Comparison of ENCODE assay signal across 22 cellular contexts in genomic region chr2:67945976-67946375, GRCh38.
DNase-seq lines count a peak whose midpoint lies in the region; ATAC-seq and TF ChIP-seq lines count a peak whose summit lies in the region.
"Had no signal": no experiment of that assay in that cellular context is flagged by ENCODE, and none has a peak within 500 bp of the region (broad histone marks: within the 10 kb centered on the region; RNA-seq: fewer than 3 reads in every experiment).

No MANE protein-coding gene starts in this region.

- DNase-seq in SK-N-SH (no peak), RPMI7951 (ENCODE audit: low read depth) (peak; percentile 59), kidney tubule cell (ENCODE audit: low spot score) (peak; percentile 33), WTC11 (ENCODE audit: low spot score) (no peak), HK-2 (ENCODE audit: unreplicated experiment) (no peak)
- no peak for DNase-seq in effector memory CD8-positive, alpha-beta T cell
- DNase-seq: activated CD4-positive, alpha-beta T cell treated with anti-CD3 and anti-CD28 coated beads for 48 hours; activated naive CD8-positive, alpha-beta T cell treated with anti-CD3 and anti-CD28 coated beads, Interleukin-2, amount 10 ng/mL, durations not matched to agents 7 days and 5 days; C1 segment of cervical spinal cord; colonic mucosa; GF-D8; hippocampal formation; lower lobe of right lung; NCI-H1694 treated with DMSO at 0.1 percent for 48 hours; NCI-H510A; T-cell; upper lobe of right lung had no signal

- no peak overlapping the region for H3K9ac ChIP-seq in SK-N-SH

- no peak overlapping the region for H3K4me2 ChIP-seq in SK-N-SH
- H3K4me2 ChIP-seq: GM23338 had no signal

- no peak for TF ChIP-seq CTCF in SK-N-SH (IDR thresholded peaks at IDR 0.05)
- TF ChIP-seq CTCF in WTC11 (IDR thresholded peaks at IDR 0.05), result no peak

- H3K4me3 ChIP-seq in SK-N-SH (ENCODE audit: low read depth in 2 of 2, low read length in 1 of 2), result no peak overlapping the region
- H3K4me3 ChIP-seq: colonic mucosa, GM23338, lower lobe of right lung, right atrium auricular region, upper lobe of right lung had no signal

- no peak overlapping the region for H3K4me3 Mint-ChIP-seq in WTC11
- H3K4me3 Mint-ChIP-seq in effector memory CD8-positive, alpha-beta T cell, result no peak overlapping the region
- H3K4me3 Mint-ChIP-seq: activated naive CD8-positive, alpha-beta T cell treated with anti-CD3 and anti-CD28 coated beads, Interleukin-2, amount 10 ng/mL, durations not matched to agents 7 days and 5 days; GM23338; T-cell had no signal

- H2AFZ ChIP-seq in SK-N-SH (ENCODE audit: low read depth), result 0 out of 2 replicates have a peak overlapping the region, but pooled peaks have one; percentile 22

- H3K27ac ChIP-seq in SK-N-SH (ENCODE audit: low read depth in 2 of 2, low read length in 1 of 2), result no peak overlapping the region
- H3K27ac ChIP-seq: colonic mucosa, lower lobe of right lung, right atrium auricular region, upper lobe of right lung had no signal

- peaks cover 13% of the 10 kb centered on the region; the same call in 1 of the 2 replicates for H3K27me3 Mint-ChIP-seq in WTC11 (ENCODE audit: low read depth)
- peaks cover 23 to 37% of the 10 kb centered on the region in 2 donors for H3K27me3 Mint-ChIP-seq in effector memory CD8-positive, alpha-beta T cell

- H3K27me3 ChIP-seq in SK-N-SH (ENCODE audit: insufficient read depth), result no peaks in the 10 kb centered on the region
- H3K27me3 ChIP-seq: colonic mucosa, right atrium auricular region, upper lobe of right lung had no signal

- CTCF ChIA-PET in SK-N-SH (lab: Yijun Ruan, JAX), result no interaction called here
- CTCF ChIA-PET in WTC11 (lab: Charles Lee), result interaction anchor here (0.9 kb wide), 1 partner anchor 22 kb away, joined by 3 read pairs; no protein-coding TSS in a partner anchor

- no peaks in the 10 kb centered on the region for H3K36me3 ChIP-seq in SK-N-SH (replicated peaks in 1 of 2; ENCODE audit: control insufficient read depth in 1 of 2, insufficient read depth in 2 of 2, low read length in 1 of 2)
- H3K36me3 ChIP-seq: colonic mucosa, lower lobe of right lung, right atrium auricular region, upper lobe of right lung had no signal

- H4K20me1 ChIP-seq in SK-N-SH (ENCODE audit: insufficient read depth), result no peaks in the 10 kb centered on the region

- POLR2A ChIA-PET in SK-N-SH (lab: Yijun Ruan, JAX), result no interaction called here
- POLR2A ChIA-PET in WTC11 (lab: Charles Lee), result no interaction called here

- no peak for TF ChIP-seq RAD21 in SK-N-SH (IDR thresholded peaks at IDR 0.05; ENCODE audit: low read length)

- H3K27ac Mint-ChIP-seq in WTC11, result no peak overlapping the region
- H3K27ac Mint-ChIP-seq in effector memory CD8-positive, alpha-beta T cell, result no peak overlapping the region
- H3K27ac Mint-ChIP-seq: activated naive CD8-positive, alpha-beta T cell treated with anti-CD3 and anti-CD28 coated beads, Interleukin-2, amount 10 ng/mL, durations not matched to agents 7 days and 5 days; activated T-helper 2 cell treated with anti-CD3 and anti-CD28 coated beads, Interferon-gamma antibody, Interleukin-2, Interleukin-4, amounts not matched to agents 10 μg/mL and 5 μg/mL and 100 μg/mL, durations not matched to agents 14 hours and 24 hours and 36 hours; GM23338; T-cell had no signal

- WGBS in SK-N-SH (ENCODE audit: low lambda C conversion rate), result 73% methylated on average over 4 of the region's 4 CpGs

- no peaks in the 10 kb centered on the region for H3K79me2 ChIP-seq in SK-N-SH (ENCODE audit: insufficient read depth)

- ATAC-seq in SK-N-SH treated with all-trans-retinoic acid at 6 μM for 48 hours (no peak), WTC11 (no peak), GM18498 (IDR thresholded peaks at IDR 0.05; ENCODE audit: unreplicated experiment) (no peak)
- ATAC-seq in effector memory CD8-positive, alpha-beta T cell (replicated peaks), result no peak
- ATAC-seq: GM23338, lower lobe of right lung, T-cell, upper lobe of right lung had no signal

- peaks cover 0 to 6% of the 10 kb centered on the region in 2 experiments; a peak in 2 of 4 replicates for H3K4me1 ChIP-seq in SK-N-SH (ENCODE audit: control insufficient read depth in 1 of 2, insufficient read depth in 2 of 2, low read depth in 1 of 2, low read length in 1 of 2)
- H3K4me1 ChIP-seq: colonic mucosa, right atrium auricular region, upper lobe of right lung had no signal

- peaks cover 9% of the 10 kb centered on the region; the same call in 1 of the 2 replicates for H3K36me3 Mint-ChIP-seq in WTC11
- no peaks in the 10 kb centered on the region for H3K36me3 Mint-ChIP-seq in effector memory CD8-positive, alpha-beta T cell (ENCODE audit: insufficient read depth)
- H3K36me3 Mint-ChIP-seq: activated naive CD8-positive, alpha-beta T cell treated with anti-CD3 and anti-CD28 coated beads, Interleukin-2, amount 10 ng/mL, durations not matched to agents 7 days and 5 days; T-cell had no signal

- H3K9me3 ChIP-seq in SK-N-SH, result 0 out of 2 replicates have a peak, but pooled peaks cover 12% of the 10 kb centered on the region
- H3K9me3 ChIP-seq: colonic mucosa, lower lobe of right lung, upper lobe of right lung had no signal

- H3K9me3 Mint-ChIP-seq in WTC11, result peaks cover 19% of the 10 kb centered on the region
- peaks cover 2 to 7% of the 10 kb centered on the region in 2 donors for H3K9me3 Mint-ChIP-seq in effector memory CD8-positive, alpha-beta T cell
- H3K9me3 Mint-ChIP-seq: activated naive CD8-positive, alpha-beta T cell treated with anti-CD3 and anti-CD28 coated beads, Interleukin-2, amount 10 ng/mL, durations not matched to agents 7 days and 5 days had no signal

- no peaks in the 10 kb centered on the region for H3K9me2 ChIP-seq in SK-N-SH

- H3K4me1 Mint-ChIP-seq in WTC11, result peaks cover 4% of the 10 kb centered on the region
- H3K4me1 Mint-ChIP-seq in effector memory CD8-positive, alpha-beta T cell (ENCODE audit: low read depth in 2 of 2), result peaks cover 3 to 4% of the 10 kb centered on the region in 2 donors
- H3K4me1 Mint-ChIP-seq: activated naive CD8-positive, alpha-beta T cell treated with anti-CD3 and anti-CD28 coated beads, Interleukin-2, amount 10 ng/mL, durations not matched to agents 7 days and 5 days had no signal

- no peaks in the 10 kb centered on the region for H3F3A ChIP-seq in SK-N-SH (replicated peaks; ENCODE audit: insufficient read depth)

- TF ChIP-seq EP300 in SK-N-SH (IDR thresholded peaks at IDR 0.05; ENCODE audit: borderline replicate concordance in 1 of 2, low read depth in 1 of 2, low read length in 1 of 2), result no peak

TF ChIP-seq in SK-N-SH, 30 proteins besides CTCF, POLR2A, EP300 and RAD21 (continues in another document):
- TF ChIP-seq MXI1 (IDR thresholded peaks at IDR 0.05; ENCODE audit: low read depth, low read length) (no peak), GATA2 (CRISPR knock-in tag; IDR thresholded peaks at IDR 0.05) (no peak), FOXJ3 (CRISPR knock-in tag; IDR thresholded peaks at IDR 0.05) (no peak), GABPA (IDR thresholded peaks at IDR 0.05; ENCODE audit: low read depth) (no peak), IRF3 (IDR thresholded peaks at IDR 0.05; ENCODE audit: low read depth, low read length) (no peak), SIN3A (IDR thresholded peaks at IDR 0.05; ENCODE audit: borderline replicate concordance, low read depth, low read length) (no peak), SMC3 (IDR thresholded peaks at IDR 0.05; ENCODE audit: low read depth, low read length) (no peak)

TF ChIP-seq in SK-N-SH treated with all-trans-retinoic acid at 6 μM for 48 hours, 23 proteins besides CTCF, POLR2A, EP300 and RAD21:
- TF ChIP-seq TCF4 (CRISPR knock-in tag; IDR thresholded peaks at IDR 0.05; ENCODE audit: borderline replicate concordance) (no peak), ESRRG (CRISPR knock-in tag; IDR thresholded peaks at IDR 0.05) (no peak), TOX (CRISPR knock-in tag; IDR thresholded peaks at IDR 0.05; ENCODE audit: borderline replicate concordance) (no peak), CREB5 (CRISPR knock-in tag; IDR thresholded peaks at IDR 0.05; ENCODE audit: low read depth) (no peak)

TF ChIP-seq in WTC11, 78 proteins besides CTCF, POLR2A, EP300 and RAD21 (continues in another document):
- TF ChIP-seq HMGXB4 (CRISPR knock-in tag; IDR thresholded peaks at IDR 0.05) (no peak), OVOL2 (CRISPR knock-in tag; IDR thresholded peaks at IDR 0.05; ENCODE audit: borderline replicate concordance) (no peak), FOXP1 (CRISPR knock-in tag; IDR thresholded peaks at IDR 0.05; ENCODE audit: borderline replicate concordance) (no peak), ATF1 (CRISPR knock-in tag; IDR thresholded peaks at IDR 0.05) (no peak), SMAD3 (CRISPR knock-in tag; IDR thresholded peaks at IDR 0.05; ENCODE audit: borderline replicate concordance) (no peak), MLX (CRISPR knock-in tag; IDR thresholded peaks at IDR 0.05) (no peak), ZNF423 (CRISPR knock-in tag; IDR thresholded peaks at IDR 0.05) (no peak), USF2 (CRISPR knock-in tag; IDR thresholded peaks at IDR 0.05) (no peak), RORB (CRISPR knock-in tag; IDR thresholded peaks at IDR 0.05) (no peak), KAT7 (CRISPR knock-in tag; IDR thresholded peaks at IDR 0.05; ENCODE audit: borderline replicate concordance) (no peak)

Comparison
In these comparisons a context has a peak if more than half of its experiments do, and no peak if none do; other contexts are left out.
1. DNase-seq: peak in RPMI7951 (single experiment) and kidney tubule cell (single experiment); none in SK-N-SH (single experiment), WTC11 (single experiment), effector memory CD8-positive, alpha-beta T cell (0 of 3) and HK-2 (single experiment).